Comparison of ENCODE assay signal across 1 cellular context in the genomic region with DNA sequence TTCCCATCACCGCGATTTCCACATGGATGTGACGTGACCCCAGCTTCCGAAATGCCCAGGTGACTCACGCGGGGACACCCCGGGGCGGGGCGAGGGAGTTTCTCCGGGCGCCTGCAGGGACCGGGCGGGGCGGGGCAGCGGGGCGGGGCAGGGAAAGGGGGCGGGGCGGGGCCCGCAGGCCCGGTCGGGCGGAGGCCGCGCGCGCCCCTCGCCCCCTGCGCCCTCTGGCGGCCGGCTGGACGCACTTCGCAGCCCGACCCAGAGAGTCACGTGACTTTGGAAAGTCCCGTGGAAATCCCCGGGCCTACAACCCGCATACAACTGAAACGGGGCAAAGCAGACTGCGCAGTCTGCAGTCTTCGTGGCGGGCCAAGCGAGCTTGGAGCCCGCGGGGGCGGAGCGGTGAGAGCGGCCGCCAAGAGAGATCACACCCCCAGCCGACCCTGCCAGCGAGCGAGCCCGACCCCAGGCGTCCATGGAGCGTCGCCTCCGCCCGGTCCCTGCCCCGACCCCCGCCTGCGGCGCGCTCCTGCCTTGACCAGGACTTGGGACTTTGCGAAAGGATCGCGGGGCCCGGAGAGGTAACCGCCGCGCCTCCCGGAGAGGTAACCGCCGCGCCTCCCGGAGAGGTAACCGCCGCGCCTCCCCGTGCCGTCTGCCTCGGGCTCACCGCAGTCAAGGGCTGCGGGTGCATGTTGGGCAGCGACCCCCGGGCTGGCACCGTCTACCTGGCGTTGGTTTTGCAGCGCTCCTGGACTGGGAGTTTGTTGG.
TF ChIP-seq lines count a peak whose summit lies in the region.

A gene (plus strand): TSS at position 346 of the 771 bp plus-strand sequence. CDS start 3,969 bp downstream, outside the sequence.

TF ChIP-seq in HepG2, 621 proteins besides CTCF, POLR2A, EP300 and RAD21 (continued from another document and continues in another):
- TF ChIP-seq, protein P1, sequence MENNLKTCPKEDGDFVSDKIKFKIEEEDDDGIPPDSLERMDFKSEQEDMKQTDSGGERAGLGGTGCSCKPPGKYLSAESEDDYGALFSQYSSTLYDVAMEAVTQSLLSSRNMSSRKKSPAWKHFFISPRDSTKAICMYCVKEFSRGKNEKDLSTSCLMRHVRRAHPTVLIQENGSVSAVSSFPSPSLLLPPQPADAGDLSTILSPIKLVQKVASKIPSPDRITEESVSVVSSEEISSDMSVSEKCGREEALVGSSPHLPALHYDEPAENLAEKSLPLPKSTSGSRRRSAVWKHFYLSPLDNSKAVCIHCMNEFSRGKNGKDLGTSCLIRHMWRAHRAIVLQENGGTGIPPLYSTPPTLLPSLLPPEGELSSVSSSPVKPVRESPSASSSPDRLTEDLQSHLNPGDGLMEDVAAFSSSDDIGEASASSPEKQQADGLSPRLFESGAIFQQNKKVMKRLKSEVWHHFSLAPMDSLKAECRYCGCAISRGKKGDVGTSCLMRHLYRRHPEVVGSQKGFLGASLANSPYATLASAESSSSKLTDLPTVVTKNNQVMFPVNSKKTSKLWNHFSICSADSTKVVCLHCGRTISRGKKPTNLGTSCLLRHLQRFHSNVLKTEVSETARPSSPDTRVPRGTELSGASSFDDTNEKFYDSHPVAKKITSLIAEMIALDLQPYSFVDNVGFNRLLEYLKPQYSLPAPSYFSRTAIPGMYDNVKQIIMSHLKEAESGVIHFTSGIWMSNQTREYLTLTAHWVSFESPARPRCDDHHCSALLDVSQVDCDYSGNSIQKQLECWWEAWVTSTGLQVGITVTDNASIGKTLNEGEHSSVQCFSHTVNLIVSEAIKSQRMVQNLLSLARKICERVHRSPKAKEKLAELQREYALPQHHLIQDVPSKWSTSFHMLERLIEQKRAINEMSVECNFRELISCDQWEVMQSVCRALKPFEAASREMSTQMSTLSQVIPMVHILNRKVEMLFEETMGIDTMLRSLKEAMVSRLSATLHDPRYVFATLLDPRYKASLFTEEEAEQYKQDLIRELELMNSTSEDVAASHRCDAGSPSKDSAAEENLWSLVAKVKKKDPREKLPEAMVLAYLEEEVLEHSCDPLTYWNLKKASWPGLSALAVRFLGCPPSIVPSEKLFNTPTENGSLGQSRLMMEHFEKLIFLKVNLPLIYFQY (CRISPR knock-in tag; IDR thresholded peaks at IDR 0.05; ENCODE audit: borderline replicate concordance), result peak; percentile 98
- TF ChIP-seq, protein P2, sequence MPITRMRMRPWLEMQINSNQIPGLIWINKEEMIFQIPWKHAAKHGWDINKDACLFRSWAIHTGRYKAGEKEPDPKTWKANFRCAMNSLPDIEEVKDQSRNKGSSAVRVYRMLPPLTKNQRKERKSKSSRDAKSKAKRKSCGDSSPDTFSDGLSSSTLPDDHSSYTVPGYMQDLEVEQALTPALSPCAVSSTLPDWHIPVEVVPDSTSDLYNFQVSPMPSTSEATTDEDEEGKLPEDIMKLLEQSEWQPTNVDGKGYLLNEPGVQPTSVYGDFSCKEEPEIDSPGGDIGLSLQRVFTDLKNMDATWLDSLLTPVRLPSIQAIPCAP (CRISPR knock-in tag; IDR thresholded peaks at IDR 0.05; ENCODE audit: low read depth), result no peak
- TF ChIP-seq ZNF549 (CRISPR knock-in tag; IDR thresholded peaks at IDR 0.05) (peak; percentile 3; the same call in 1 of the 2 replicates), ZNF326 (CRISPR knock-in tag; IDR thresholded peaks at IDR 0.05; ENCODE audit: borderline replicate concordance) (no peak), MXI1 (IDR thresholded peaks at IDR 0.05; ENCODE audit: borderline replicate concordance, low read depth, low read length) (peak; percentile 54; the same call in 1 of the 3 replicates), ATM (IDR thresholded peaks at IDR 0.05; ENCODE audit: borderline replicate concordance) (no peak), ZNF749 (CRISPR knock-in tag; IDR thresholded peaks at IDR 0.05; ENCODE audit: borderline replicate concordance) (peak; percentile 60; the same call in 1 of the 2 replicates), ZNF713 (CRISPR knock-in tag; IDR thresholded peaks at IDR 0.05) (peak; percentile 94), ZFP82 (CRISPR knock-in tag; IDR thresholded peaks at IDR 0.05; ENCODE audit: borderline replicate concordance) (peak; percentile 28; the same call in 1 of the 2 replicates), NFYC (CRISPR knock-in tag; IDR thresholded peaks at IDR 0.05) (no peak; the same call in 1 of the 2 replicates), HDAC6 (IDR thresholded peaks at IDR 0.05; ENCODE audit: low read depth, low read length) (no peak), ZNF563 (CRISPR knock-in tag; IDR thresholded peaks at IDR 0.05) (peak; percentile 44), ZNF317 (CRISPR knock-in tag; IDR thresholded peaks at IDR 0.05) (peak; percentile 65), ATAD3A (CRISPR knock-in tag; IDR thresholded peaks at IDR 0.05) (no peak), ZNF652 (CRISPR knock-in tag; IDR thresholded peaks at IDR 0.05; ENCODE audit: borderline replicate concordance, low read depth) (0 out of 2 replicates have a peak, but pooled peaks have one; percentile 3), NR3C1 (CRISPR knock-in tag; IDR thresholded peaks at IDR 0.05) (no peak), ZBTB7A (CRISPR knock-in tag; IDR thresholded peaks at IDR 0.05) (peak; percentile 83), ZNF747 (CRISPR knock-in tag; IDR thresholded peaks at IDR 0.05; ENCODE audit: borderline replicate concordance) (peak; percentile 72), ZFP36 (IDR thresholded peaks at IDR 0.05; ENCODE audit: borderline replicate concordance, low read depth, low read length, partially characterized antibody) (peak; percentile 44), ZNF138 (CRISPR knock-in tag; IDR thresholded peaks at IDR 0.05; ENCODE audit: low read depth) (0 out of 2 replicates have a peak, but pooled peaks have one; percentile 56), FOXK1 (CRISPR knock-in tag; IDR thresholded peaks at IDR 0.05; ENCODE audit: borderline replicate concordance, low read depth) (no peak; the same call in 1 of the 2 replicates), FOXK2 (IDR thresholded peaks at IDR 0.05) (no peak), ZNF788 (CRISPR knock-in tag; IDR thresholded peaks at IDR 0.05; ENCODE audit: borderline replicate concordance) (no peak; the same call in 1 of the 2 replicates), RARA (CRISPR knock-in tag; IDR thresholded peaks at IDR 0.05) (peak; percentile 68), KAT7 (CRISPR knock-in tag; IDR thresholded peaks at IDR 0.05; ENCODE audit: borderline replicate concordance) (peak; percentile 91), ISL2 (CRISPR knock-in tag; IDR thresholded peaks at IDR 0.05) (peak; percentile 82; the same call in 1 of the 2 replicates), NCOA1 (CRISPR knock-in tag; IDR thresholded peaks at IDR 0.05) (0 out of 2 replicates have a peak, but pooled peaks have one; percentile 44), ZFP62 (CRISPR knock-in tag; IDR thresholded peaks at IDR 0.05) (no peak), ZNF619 (CRISPR knock-in tag; IDR thresholded peaks at IDR 0.05) (peak; percentile 56), ZNF274 (CRISPR knock-in tag; IDR thresholded peaks at IDR 0.05) (no peak), PHF8 (CRISPR knock-in tag; IDR thresholded peaks at IDR 0.05) (peak; percentile 80)
- TF ChIP-seq, protein P3, sequence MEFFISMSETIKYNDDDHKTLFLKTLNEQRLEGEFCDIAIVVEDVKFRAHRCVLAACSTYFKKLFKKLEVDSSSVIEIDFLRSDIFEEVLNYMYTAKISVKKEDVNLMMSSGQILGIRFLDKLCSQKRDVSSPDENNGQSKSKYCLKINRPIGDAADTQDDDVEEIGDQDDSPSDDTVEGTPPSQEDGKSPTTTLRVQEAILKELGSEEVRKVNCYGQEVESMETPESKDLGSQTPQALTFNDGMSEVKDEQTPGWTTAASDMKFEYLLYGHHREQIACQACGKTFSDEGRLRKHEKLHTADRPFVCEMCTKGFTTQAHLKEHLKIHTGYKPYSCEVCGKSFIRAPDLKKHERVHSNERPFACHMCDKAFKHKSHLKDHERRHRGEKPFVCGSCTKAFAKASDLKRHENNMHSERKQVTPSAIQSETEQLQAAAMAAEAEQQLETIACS (CRISPR knock-in tag; IDR thresholded peaks at IDR 0.05), result peak; percentile 72
- TF ChIP-seq, protein P4, sequence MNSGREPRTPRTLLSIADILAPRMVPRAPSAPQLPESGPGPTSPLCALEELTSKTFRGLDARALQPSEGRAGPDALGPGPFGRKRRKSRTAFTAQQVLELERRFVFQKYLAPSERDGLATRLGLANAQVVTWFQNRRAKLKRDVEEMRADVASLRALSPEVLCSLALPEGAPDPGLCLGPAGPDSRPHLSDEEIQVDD (CRISPR knock-in tag; IDR thresholded peaks at IDR 0.05; ENCODE audit: borderline replicate concordance), result peak; percentile 17; the same call in 1 of the 2 replicates
- TF ChIP-seq, protein P5, sequence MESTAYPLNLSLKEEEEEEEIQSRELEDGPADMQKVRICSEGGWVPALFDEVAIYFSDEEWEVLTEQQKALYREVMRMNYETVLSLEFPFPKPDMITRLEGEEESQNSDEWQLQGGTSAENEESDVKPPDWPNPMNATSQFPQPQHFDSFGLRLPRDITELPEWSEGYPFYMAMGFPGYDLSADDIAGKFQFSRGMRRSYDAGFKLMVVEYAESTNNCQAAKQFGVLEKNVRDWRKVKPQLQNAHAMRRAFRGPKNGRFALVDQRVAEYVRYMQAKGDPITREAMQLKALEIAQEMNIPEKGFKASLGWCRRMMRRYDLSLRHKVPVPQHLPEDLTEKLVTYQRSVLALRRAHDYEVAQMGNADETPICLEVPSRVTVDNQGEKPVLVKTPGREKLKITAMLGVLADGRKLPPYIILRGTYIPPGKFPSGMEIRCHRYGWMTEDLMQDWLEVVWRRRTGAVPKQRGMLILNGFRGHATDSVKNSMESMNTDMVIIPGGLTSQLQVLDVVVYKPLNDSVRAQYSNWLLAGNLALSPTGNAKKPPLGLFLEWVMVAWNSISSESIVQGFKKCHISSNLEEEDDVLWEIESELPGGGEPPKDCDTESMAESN (CRISPR knock-in tag; conservative IDR thresholded peaks at IDR 0.05), result peak; percentile 82
- TF ChIP-seq, protein P6, sequence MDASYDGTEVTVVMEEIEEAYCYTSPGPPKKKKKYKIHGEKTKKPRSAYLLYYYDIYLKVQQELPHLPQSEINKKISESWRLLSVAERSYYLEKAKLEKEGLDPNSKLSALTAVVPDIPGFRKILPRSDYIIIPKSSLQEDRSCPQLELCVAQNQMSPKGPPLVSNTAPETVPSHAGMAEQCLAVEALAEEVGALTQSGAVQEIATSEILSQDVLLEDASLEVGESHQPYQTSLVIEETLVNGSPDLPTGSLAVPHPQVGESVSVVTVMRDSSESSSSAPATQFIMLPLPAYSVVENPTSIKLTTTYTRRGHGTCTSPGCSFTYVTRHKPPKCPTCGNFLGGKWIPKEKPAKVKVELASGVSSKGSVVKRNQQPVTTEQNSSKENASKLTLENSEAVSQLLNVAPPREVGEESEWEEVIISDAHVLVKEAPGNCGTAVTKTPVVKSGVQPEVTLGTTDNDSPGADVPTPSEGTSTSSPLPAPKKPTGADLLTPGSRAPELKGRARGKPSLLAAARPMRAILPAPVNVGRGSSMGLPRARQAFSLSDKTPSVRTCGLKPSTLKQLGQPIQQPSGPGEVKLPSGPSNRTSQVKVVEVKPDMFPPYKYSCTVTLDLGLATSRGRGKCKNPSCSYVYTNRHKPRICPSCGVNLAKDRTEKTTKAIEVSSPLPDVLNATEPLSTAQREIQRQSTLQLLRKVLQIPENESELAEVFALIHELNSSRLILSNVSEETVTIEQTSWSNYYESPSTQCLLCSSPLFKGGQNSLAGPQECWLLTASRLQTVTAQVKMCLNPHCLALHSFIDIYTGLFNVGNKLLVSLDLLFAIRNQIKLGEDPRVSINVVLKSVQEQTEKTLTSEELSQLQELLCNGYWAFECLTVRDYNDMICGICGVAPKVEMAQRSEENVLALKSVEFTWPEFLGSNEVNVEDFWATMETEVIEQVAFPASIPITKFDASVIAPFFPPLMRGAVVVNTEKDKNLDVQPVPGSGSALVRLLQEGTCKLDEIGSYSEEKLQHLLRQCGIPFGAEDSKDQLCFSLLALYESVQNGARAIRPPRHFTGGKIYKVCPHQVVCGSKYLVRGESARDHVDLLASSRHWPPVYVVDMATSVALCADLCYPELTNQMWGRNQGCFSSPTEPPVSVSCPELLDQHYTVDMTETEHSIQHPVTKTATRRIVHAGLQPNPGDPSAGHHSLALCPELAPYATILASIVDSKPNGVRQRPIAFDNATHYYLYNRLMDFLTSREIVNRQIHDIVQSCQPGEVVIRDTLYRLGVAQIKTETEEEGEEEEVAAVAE (CRISPR knock-in tag; IDR thresholded peaks at IDR 0.05; ENCODE audit: borderline replicate concordance), result no peak; the same call in 1 of the 2 replicates
- TF ChIP-seq, protein P7, sequence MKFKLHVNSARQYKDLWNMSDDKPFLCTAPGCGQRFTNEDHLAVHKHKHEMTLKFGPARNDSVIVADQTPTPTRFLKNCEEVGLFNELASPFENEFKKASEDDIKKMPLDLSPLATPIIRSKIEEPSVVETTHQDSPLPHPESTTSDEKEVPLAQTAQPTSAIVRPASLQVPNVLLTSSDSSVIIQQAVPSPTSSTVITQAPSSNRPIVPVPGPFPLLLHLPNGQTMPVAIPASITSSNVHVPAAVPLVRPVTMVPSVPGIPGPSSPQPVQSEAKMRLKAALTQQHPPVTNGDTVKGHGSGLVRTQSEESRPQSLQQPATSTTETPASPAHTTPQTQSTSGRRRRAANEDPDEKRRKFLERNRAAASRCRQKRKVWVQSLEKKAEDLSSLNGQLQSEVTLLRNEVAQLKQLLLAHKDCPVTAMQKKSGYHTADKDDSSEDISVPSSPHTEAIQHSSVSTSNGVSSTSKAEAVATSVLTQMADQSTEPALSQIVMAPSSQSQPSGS (CRISPR knock-in tag; IDR thresholded peaks at IDR 0.05), result peak; percentile 59
- TF ChIP-seq, protein P8, sequence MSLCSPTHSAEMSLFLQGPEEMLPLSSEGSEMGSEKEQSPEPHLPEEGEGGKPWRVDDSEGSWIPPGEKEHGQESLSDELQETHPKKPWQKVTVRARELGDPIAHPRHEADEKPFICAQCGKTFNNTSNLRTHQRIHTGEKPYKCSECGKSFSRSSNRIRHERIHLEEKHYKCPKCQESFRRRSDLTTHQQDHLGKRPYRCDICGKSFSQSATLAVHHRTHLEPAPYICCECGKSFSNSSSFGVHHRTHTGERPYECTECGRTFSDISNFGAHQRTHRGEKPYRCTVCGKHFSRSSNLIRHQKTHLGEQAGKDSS (CRISPR knock-in tag; IDR thresholded peaks at IDR 0.05; ENCODE audit: borderline replicate concordance, low read depth), result no peak; the same call in 1 of the 2 replicates
- TF ChIP-seq, protein P9, sequence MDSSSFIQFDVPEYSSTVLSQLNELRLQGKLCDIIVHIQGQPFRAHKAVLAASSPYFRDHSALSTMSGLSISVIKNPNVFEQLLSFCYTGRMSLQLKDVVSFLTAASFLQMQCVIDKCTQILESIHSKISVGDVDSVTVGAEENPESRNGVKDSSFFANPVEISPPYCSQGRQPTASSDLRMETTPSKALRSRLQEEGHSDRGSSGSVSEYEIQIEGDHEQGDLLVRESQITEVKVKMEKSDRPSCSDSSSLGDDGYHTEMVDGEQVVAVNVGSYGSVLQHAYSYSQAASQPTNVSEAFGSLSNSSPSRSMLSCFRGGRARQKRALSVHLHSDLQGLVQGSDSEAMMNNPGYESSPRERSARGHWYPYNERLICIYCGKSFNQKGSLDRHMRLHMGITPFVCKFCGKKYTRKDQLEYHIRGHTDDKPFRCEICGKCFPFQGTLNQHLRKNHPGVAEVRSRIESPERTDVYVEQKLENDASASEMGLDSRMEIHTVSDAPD (CRISPR knock-in tag; IDR thresholded peaks at IDR 0.05), result peak; percentile 70
- TF ChIP-seq, protein P10, sequence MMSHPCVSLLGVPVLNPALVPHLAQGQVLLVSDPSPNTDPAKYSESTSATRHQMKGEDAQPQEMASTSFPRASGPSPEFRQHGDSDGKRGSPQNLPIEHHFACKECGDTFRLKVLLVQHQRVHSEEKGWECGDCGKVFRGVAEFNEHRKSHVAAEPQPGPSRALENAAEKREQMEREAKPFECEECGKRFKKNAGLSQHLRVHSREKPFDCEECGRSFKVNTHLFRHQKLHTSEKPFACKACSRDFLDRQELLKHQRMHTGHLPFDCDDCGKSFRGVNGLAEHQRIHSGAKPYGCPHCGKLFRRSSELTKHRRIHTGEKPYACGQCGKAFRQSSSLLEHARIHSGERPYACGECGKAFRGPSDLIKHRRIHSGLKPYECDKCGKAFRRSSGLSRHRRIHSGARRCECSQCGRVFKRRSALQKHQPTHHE (CRISPR knock-in tag; IDR thresholded peaks at IDR 0.05; ENCODE audit: borderline replicate concordance), result peak; percentile 96
